8 cellular contexts compared by ENCODE assay signal in genomic region chr15:85840079-85840801, GRCh38. TPM values are rescaled to one million over a fixed set of nuclear protein-coding genes. Genes with fewer than 3 reads are reported as not detected.
DNase-seq lines count a peak whose midpoint lies in the region; ATAC-seq and TF ChIP-seq lines count a peak whose summit lies in the region.

No MANE protein-coding gene starts in this region.

- H3K9me3 Mint-ChIP-seq in activated T-cell treated with anti-CD3 and anti-CD28 coated beads, Interleukin-2, amount 50 U/mL, for 72 hours, result no peaks in the 10 kb centered on the region
- H3K9me3 Mint-ChIP-seq in naive thymus-derived CD8-positive, alpha-beta T cell, result no peaks in the 10 kb centered on the region
- H3K9me3 Mint-ChIP-seq in stimulated activated naive B cell treated with anti-CD40 and anti-IgM and Interleukin-4, amounts not matched to agents 10 μg/mL and 1 μg/mL and 100 μg/mL, for 72 hours, result no peaks in the 10 kb centered on the region

- H3K4me3 Mint-ChIP-seq in activated T-cell treated with anti-CD3 and anti-CD28 coated beads, Interleukin-2, amount 50 U/mL, for 72 hours, result peak overlapping the region; percentile 72 to 77
- peak overlapping the region in 9 of 10 donors; percentile 59 to 81 (median 66) for H3K4me3 Mint-ChIP-seq in naive thymus-derived CD8-positive, alpha-beta T cell
- peak overlapping the region; percentile 62 to 72 for H3K4me3 Mint-ChIP-seq in stimulated activated naive B cell treated with anti-CD40 and anti-IgM and Interleukin-4, amounts not matched to agents 10 μg/mL and 1 μg/mL and 100 μg/mL, for 72 hours

- peak; percentile 6 for DNase-seq in DMS153 treated with DMSO at 0.1 percent for 48 hours (lab: John Stamatoyannopoulos, UW; ENCODE audit: unreplicated experiment)
- DNase-seq in HuH-7.5 (ENCODE audit: low spot score), result peak; percentile 90
- DNase-seq in activated T-cell treated with anti-CD3 and anti-CD28 coated beads, Interleukin-2, amount 50 U/mL, for 72 hours, result peak; percentile 82 to 90
- peak; percentile 41 for DNase-seq in fibroblast of gingiva (ENCODE audit: low read depth)
- peak; percentile 52 to 82 (median 76) for DNase-seq in naive thymus-derived CD8-positive, alpha-beta T cell
- peak; percentile 64 for DNase-seq in stimulated activated naive B cell treated with anti-CD40 and anti-IgM and Interleukin-4, amounts not matched to agents 10 μg/mL and 1 μg/mL and 100 μg/mL, for 72 hours

- ATAC-seq in GM21529 (IDR thresholded peaks at IDR 0.05; ENCODE audit: unreplicated experiment), result peak; percentile 97
- peak; percentile 98 for ATAC-seq in activated T-cell treated with anti-CD3 and anti-CD28 coated beads, Interleukin-2, amount 50 U/mL, for 72 hours (replicated peaks in 1 of 2)
- peak; percentile 96 to 100 for ATAC-seq in naive thymus-derived CD8-positive, alpha-beta T cell
- peak; percentile 94 to 97 for ATAC-seq in stimulated activated naive B cell treated with anti-CD40 and anti-IgM and Interleukin-4, amounts not matched to agents 10 μg/mL and 1 μg/mL and 100 μg/mL, for 72 hours (replicated peaks)

- no peaks in the 10 kb centered on the region for H3K36me3 Mint-ChIP-seq in activated T-cell treated with anti-CD3 and anti-CD28 coated beads, Interleukin-2, amount 50 U/mL, for 72 hours (ENCODE audit: insufficient read depth in 2 of 2)
- no peaks in the 10 kb centered on the region for H3K36me3 Mint-ChIP-seq in naive thymus-derived CD8-positive, alpha-beta T cell
- H3K36me3 Mint-ChIP-seq in stimulated activated naive B cell treated with anti-CD40 and anti-IgM and Interleukin-4, amounts not matched to agents 10 μg/mL and 1 μg/mL and 100 μg/mL, for 72 hours, result no peaks in the 10 kb centered on the region

- no peak overlapping the region for H3K27ac Mint-ChIP-seq in activated T-cell treated with anti-CD3 and anti-CD28 coated beads, Interleukin-2, amount 50 U/mL, for 72 hours
- peak overlapping the region in 1 of 10 donors; percentile 38 for H3K27ac Mint-ChIP-seq in naive thymus-derived CD8-positive, alpha-beta T cell
- H3K27ac Mint-ChIP-seq in stimulated activated naive B cell treated with anti-CD40 and anti-IgM and Interleukin-4, amounts not matched to agents 10 μg/mL and 1 μg/mL and 100 μg/mL, for 72 hours, result peak overlapping the region; percentile 37

- H3K27me3 Mint-ChIP-seq in activated T-cell treated with anti-CD3 and anti-CD28 coated beads, Interleukin-2, amount 50 U/mL, for 72 hours (ENCODE audit: low read depth), result peaks cover 14% of the 10 kb centered on the region
- peaks cover 2 to 15% (median 9%) of the 10 kb centered on the region in 5 donors for H3K27me3 Mint-ChIP-seq in naive thymus-derived CD8-positive, alpha-beta T cell
- H3K27me3 Mint-ChIP-seq in stimulated activated naive B cell treated with anti-CD40 and anti-IgM and Interleukin-4, amounts not matched to agents 10 μg/mL and 1 μg/mL and 100 μg/mL, for 72 hours, result peaks cover 10 to 27% of the 10 kb centered on the region in 2 donors

- POLR2A ChIA-PET in naive thymus-derived CD8-positive, alpha-beta T cell (lab: Charles Lee), result interaction anchor here (1.3 kb wide), 1 partner anchor 109 kb away, joined by 4 read pairs; no protein-coding TSS in a partner anchor

- H3K4me1 Mint-ChIP-seq in activated T-cell treated with anti-CD3 and anti-CD28 coated beads, Interleukin-2, amount 50 U/mL, for 72 hours (ENCODE audit: low read depth), result peaks cover 11% of the 10 kb centered on the region
- peaks cover 3 to 9% (median 6%) of the 10 kb centered on the region in 4 donors for H3K4me1 Mint-ChIP-seq in naive thymus-derived CD8-positive, alpha-beta T cell
- H3K4me1 Mint-ChIP-seq in stimulated activated naive B cell treated with anti-CD40 and anti-IgM and Interleukin-4, amounts not matched to agents 10 μg/mL and 1 μg/mL and 100 μg/mL, for 72 hours, result peaks cover 7 to 11% of the 10 kb centered on the region in 2 donors

TF ChIP-seq in PFSK-1, 5 proteins besides CTCF, POLR2A, EP300 and RAD21:
- TF ChIP-seq REST (IDR thresholded peaks at IDR 0.05; ENCODE audit: insufficient read depth in 1 of 2, low read depth in 2 of 2, low read length in 2 of 2) (no peak), FOXP2 (optimal IDR thresholded peaks at IDR 0.05; ENCODE audit: borderline replicate concordance, extremely low read depth, extremely low read length, insufficient read depth) (peak; percentile 72)

RNA-seq across cellular contexts. Expression of gene KLHL25, which starts 45.5 kb away (rescaled TPM):
- 6.1 TPM for polyA plus RNA-seq in PFSK-1 (2012; ENCODE audit: insufficient read length, low read depth)
- total RNA-seq in activated T-cell treated with anti-CD3 and anti-CD28 coated beads, Interleukin-2, amount 50 U/mL, for 72 hours, result 1 to 10 TPM; 4.4 to 6.2 TPM
- 1 to 10 TPM; 7.5 TPM for total RNA-seq in naive thymus-derived CD8-positive, alpha-beta T cell
- polyA plus RNA-seq in naive thymus-derived CD8-positive, alpha-beta T cell, result 1 to 10 TPM; 1.0 to 1.8 (median 1.4) TPM

Comparison
In these comparisons a context has a peak if more than half of its experiments do, and no peak if none do; other contexts are left out.
1. Peak in every context shown above with its lines: DNase-seq and ATAC-seq.
2. DNase-seq: peak in every context shown above with its lines; median percentile 90 in HuH-7.5; 86 in activated T-cell treated with anti-CD3 and anti-CD28 coated beads, Interleukin-2, amount 50 U/mL, for 72 hours; 76 in naive thymus-derived CD8-positive, alpha-beta T cell; 64 in stimulated activated naive B cell treated with anti-CD40 and anti-IgM and Interleukin-4, amounts not matched to agents 10 μg/mL and 1 μg/mL and 100 μg/mL, for 72 hours; 41 in fibroblast of gingiva; 6 in DMS153 treated with DMSO at 0.1 percent for 48 hours.